ENCODE assay signal across 9 cellular contexts in genomic region chr1:153540394-153541361, GRCh38. TPM values are rescaled to one million over a fixed set of nuclear protein-coding genes. Genes with fewer than 3 reads are reported as not detected.
A peak's percentile ranks its signal among the peaks of the same experiment; 100 is the strongest.
DNase-seq lines count a peak whose midpoint lies in the region; ATAC-seq and TF ChIP-seq lines count a peak whose summit lies in the region.
"Had no signal": no experiment of that assay in that cellular context is flagged by ENCODE, and none has a peak within 500 bp of the region (broad histone marks: within the 10 kb centered on the region; RNA-seq: fewer than 3 reads in every experiment).

A gene with protein sequence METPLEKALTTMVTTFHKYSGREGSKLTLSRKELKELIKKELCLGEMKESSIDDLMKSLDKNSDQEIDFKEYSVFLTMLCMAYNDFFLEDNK (minus strand): TSS chr1:153540934. CDS start chr1:153540191, 743 bp downstream.

- no peak for TF ChIP-seq POLR2A in gastrocnemius medialis (IDR thresholded peaks at IDR 0.05)

- peak within 1 kb of the TSS; percentile 89 for H3K27ac Mint-ChIP-seq in T-helper 2 cell treated with Interferon-gamma antibody and Interleukin-4, amounts not matched to agents 5 μg/mL and 100 μg/mL, for 36 hours

- no peaks in the 10 kb centered on the region for H3K27me3 ChIP-seq in gastrocnemius medialis

- H3K9me3 ChIP-seq in gastrocnemius medialis, result no peaks in the 10 kb centered on the region

- ATAC-seq in gastrocnemius medialis (no peak), GM18870 (IDR thresholded peaks at IDR 0.05; ENCODE audit: unreplicated experiment) (no peak), HG02870 (IDR thresholded peaks at IDR 0.05; ENCODE audit: unreplicated experiment) (no peak), GM19324 (IDR thresholded peaks at IDR 0.05; ENCODE audit: low FRiP score, unreplicated experiment) (no peak)

- H3K4me1 Mint-ChIP-seq in T-helper 2 cell treated with Interferon-gamma antibody and Interleukin-4, amounts not matched to agents 5 μg/mL and 100 μg/mL, for 36 hours (ENCODE audit: low read depth), result peaks cover 73% of the 10 kb centered on the region

- H3K4me3 Mint-ChIP-seq in T-helper 2 cell treated with Interferon-gamma antibody and Interleukin-4, amounts not matched to agents 5 μg/mL and 100 μg/mL, for 36 hours, result peak within 1 kb of the TSS; percentile 93

- DNase-seq in HT1080 (ENCODE audit: low read depth) (peak; percentile 91), gastrocnemius medialis (no peak), GM13976 (ENCODE audit: low spot score) (no peak)
- peak; percentile 64 for DNase-seq in T-helper 2 cell treated with Interferon-gamma antibody and Interleukin-4, amounts not matched to agents 5 μg/mL and 100 μg/mL, for 36 hours (ENCODE audit: low spot score)
- DNase-seq in central memory CD4-positive, alpha-beta T cell, result peak; percentile 66

- no peaks in the 10 kb centered on the region for H3K36me3 ChIP-seq in gastrocnemius medialis

- no peak within 1 kb of the TSS for H3K4me3 ChIP-seq in gastrocnemius medialis

- peaks cover 16 to 29% of the 10 kb centered on the region in 2 donors for H3K4me1 ChIP-seq in gastrocnemius medialis

- H3K27me3 Mint-ChIP-seq in T-helper 2 cell treated with Interferon-gamma antibody and Interleukin-4, amounts not matched to agents 5 μg/mL and 100 μg/mL, for 36 hours (ENCODE audit: low read depth), result no peaks in the 10 kb centered on the region

- no peaks in the 10 kb centered on the region for H3K9me3 Mint-ChIP-seq in T-helper 2 cell treated with Interferon-gamma antibody and Interleukin-4, amounts not matched to agents 5 μg/mL and 100 μg/mL, for 36 hours

- H3K36me3 Mint-ChIP-seq in T-helper 2 cell treated with Interferon-gamma antibody and Interleukin-4, amounts not matched to agents 5 μg/mL and 100 μg/mL, for 36 hours (ENCODE audit: low read depth), result peaks cover 51% of the 10 kb centered on the region

- H3K27ac ChIP-seq in gastrocnemius medialis, result peak within 1 kb of the TSS in 3 of 4 donors; percentile 33 to 52 (median 45)

- in situ Hi-C loops in gastrocnemius medialis (cut with MboI; ENCODE audit: low sequenced_read_pairs in 4 of 4) (loop anchor here in 1 of 4 donors (25.0 kb wide), 1 partner anchor 447 kb away; the partner anchor contains the start of genes JTB, RAB13 and RPS27), GM13976 (cut with MboI; ENCODE audit: low sequenced_read_pairs, unreplicated experiment) (no loop called here)

- no peak for TF ChIP-seq CTCF in gastrocnemius medialis (IDR thresholded peaks at IDR 0.05 in 4 of 5, conservative IDR thresholded peaks at IDR 0.05 in 1 of 5)
- TF ChIP-seq CTCF in GM13976 (IDR thresholded peaks at IDR 0.05; ENCODE audit: borderline replicate concordance, control extremely low read depth, extremely low read depth, insufficient read depth, missing control alignments), result no peak

- intact Hi-C loops in gastrocnemius medialis (cut with DNase I; ENCODE audit: low total_unique reads), result no loop called here

RNA-seq across cellular contexts. Expression of the gene that starts here (rescaled TPM):
- 0.53 and 2.4 TPM in 2 replicates for total RNA-seq in HT1080 (2014; rRNA removed; shearing (Covaris generic))
- 1.8 and 2.3 TPM in 2 replicates for polyA plus RNA-seq in HT1080 (2015; cell fraction: cytosol; rRNA removed)
- polyA plus RNA-seq in HT1080 (2015; cell fraction: nucleus; rRNA removed), result 0.67 and 1.1 TPM in 2 replicates
- not detected for total RNA-seq in gastrocnemius medialis
- total RNA-seq: fibroblast of villous mesenchyme had no signal

Comparison
In these comparisons a context has a peak if more than half of its experiments do, and no peak if none do; other contexts are left out.
1. DNase-seq: peak in HT1080 (single experiment), T-helper 2 cell treated with Interferon-gamma antibody and Interleukin-4, amounts not matched to agents 5 μg/mL and 100 μg/mL, for 36 hours (single experiment) and central memory CD4-positive, alpha-beta T cell (single experiment); none in gastrocnemius medialis (0 of 2) and GM13976 (single experiment).